In genomic region chr6:144471986-144472385, GRCh38 we compare ENCODE assay signal across 17 cellular contexts.
A peak's percentile ranks its signal among the peaks of the same experiment; 100 is the strongest.
DNase-seq lines count a peak whose midpoint lies in the region; ATAC-seq and TF ChIP-seq lines count a peak whose summit lies in the region.
"Had no signal": no experiment of that assay in that cellular context is flagged by ENCODE, and none has a peak within 500 bp of the region (broad histone marks: within the 10 kb centered on the region; RNA-seq: fewer than 3 reads in every experiment).

No MANE protein-coding gene starts in this region.

- CTCF ChIA-PET in naive thymus-derived CD4-positive, alpha-beta T cell (lab: Charles Lee), result no interaction called here

- no peaks in the 10 kb centered on the region for H3K9me3 ChIP-seq in naive thymus-derived CD4-positive, alpha-beta T cell (ENCODE audit: control insufficient read depth in 2 of 3, low read length in 3 of 3)
- no peaks in the 10 kb centered on the region for H3K9me3 ChIP-seq in SJCRH30 (replicated peaks)
- H3K9me3 ChIP-seq: A549 had no signal

- H3K4me3 Mint-ChIP-seq in HFFc6, result peak overlapping the region; percentile 25; the same call in 1 of the 2 replicates
- no peak overlapping the region for H3K4me3 Mint-ChIP-seq in naive thymus-derived CD4-positive, alpha-beta T cell
- H3K4me3 Mint-ChIP-seq: GM23338 had no signal

- H3K4me1 ChIP-seq in naive thymus-derived CD4-positive, alpha-beta T cell (ENCODE audit: control insufficient read depth in 2 of 2, insufficient read depth in 2 of 2, low read length in 2 of 2), result peaks cover 11 to 14% of the 10 kb centered on the region in 2 donors
- H3K4me1 ChIP-seq in SJCRH30, result no peaks in the 10 kb centered on the region

- DNase-seq in AG10803 (ENCODE audit: low read depth) (peak; percentile 29), HFFc6 (peak; percentile 46), choroid plexus epithelial cell (ENCODE audit: low read depth) (peak; percentile 25), SJCRH30 (no peak), NCI-H82 (lab: John Stamatoyannopoulos, UW) (no peak), NCI-H146 (lab: John Stamatoyannopoulos, UW) (no peak)
- no peak for DNase-seq in naive thymus-derived CD4-positive, alpha-beta T cell
- DNase-seq: AML-193, DMS79 treated with DMSO at 0.1 percent for 48 hours, GF-D8, NCI-H1092 treated with DMSO at 0.1 percent for 48 hours, NCI-H187, NCI-H446 treated with DMSO at 0.1 percent for 48 hours, SHP77 treated with DMSO at 0.1 percent for 48 hours had no signal

- POLR2A ChIA-PET in naive thymus-derived CD4-positive, alpha-beta T cell (lab: Charles Lee), result no interaction called here

- intact Hi-C loops in naive thymus-derived CD4-positive, alpha-beta T cell (cut with micrococcal nuclease), result no loop called here

- no peak for TF ChIP-seq CTCF in AG10803 (conservative IDR thresholded peaks at IDR 0.05; ENCODE audit: low read length)
- no peak for TF ChIP-seq CTCF in HFFc6 (IDR thresholded peaks at IDR 0.05)
- TF ChIP-seq CTCF in choroid plexus epithelial cell (conservative IDR thresholded peaks at IDR 0.05; ENCODE audit: low read depth, low read length), result no peak

- peak overlapping the region; percentile 76 for H3K27ac Mint-ChIP-seq in HFFc6
- peak overlapping the region in 6 of 9 donors; percentile 26 to 55 (median 38) for H3K27ac Mint-ChIP-seq in naive thymus-derived CD4-positive, alpha-beta T cell
- H3K27ac Mint-ChIP-seq: GM23338 had no signal

- H3K4me1 Mint-ChIP-seq in HFFc6 (ENCODE audit: low read depth), result peaks cover 35% of the 10 kb centered on the region
- H3K4me1 Mint-ChIP-seq in naive thymus-derived CD4-positive, alpha-beta T cell, result peaks cover 15 to 30% (median 24%) of the 10 kb centered on the region in 7 donors

- ATAC-seq in naive thymus-derived CD4-positive, alpha-beta T cell, result no peak
- ATAC-seq: A549, GM23338 had no signal

- H3K27me3 ChIP-seq in naive thymus-derived CD4-positive, alpha-beta T cell (ENCODE audit: control insufficient read depth in 2 of 2, insufficient read depth in 2 of 2, low read length in 2 of 2), result no peaks in the 10 kb centered on the region
- no peaks in the 10 kb centered on the region for H3K27me3 ChIP-seq in SJCRH30

- no peaks in the 10 kb centered on the region for H3K9me3 Mint-ChIP-seq in HFFc6
- no peaks in the 10 kb centered on the region for H3K9me3 Mint-ChIP-seq in naive thymus-derived CD4-positive, alpha-beta T cell

- H3K27me3 Mint-ChIP-seq in HFFc6 (ENCODE audit: insufficient read depth), result peaks cover 3% of the 10 kb centered on the region
- no peaks in the 10 kb centered on the region for H3K27me3 Mint-ChIP-seq in naive thymus-derived CD4-positive, alpha-beta T cell

- peaks cover 0 to 45% (median 32%) of the 10 kb centered on the region in 3 experiments for H3K36me3 ChIP-seq in naive thymus-derived CD4-positive, alpha-beta T cell (ENCODE audit: control insufficient read depth in 2 of 3, insufficient read depth in 3 of 3, low read length in 3 of 3)
- no peaks in the 10 kb centered on the region; the same call in none of the 2 replicates for H3K36me3 ChIP-seq in SJCRH30

- H3K4me3 ChIP-seq in AG10803 (ENCODE audit: low read length) (no peak overlapping the region), choroid plexus epithelial cell (ENCODE audit: low read depth, low read length) (no peak overlapping the region), SJCRH30 (no peak overlapping the region)
- H3K4me3 ChIP-seq in naive thymus-derived CD4-positive, alpha-beta T cell (ENCODE audit: low read length), result no peak overlapping the region
- H3K4me3 ChIP-seq: A549, GM23338 had no signal

- no peak overlapping the region for H3K27ac ChIP-seq in naive thymus-derived CD4-positive, alpha-beta T cell (ENCODE audit: low read depth, low read length)
- H3K27ac ChIP-seq in SJCRH30, result no peak overlapping the region
- H3K27ac ChIP-seq: A549, KMS-11 had no signal

- H3K36me3 Mint-ChIP-seq in HFFc6 (ENCODE audit: low read depth), result peaks cover 34% of the 10 kb centered on the region
- H3K36me3 Mint-ChIP-seq in naive thymus-derived CD4-positive, alpha-beta T cell, result peaks cover 5 to 51% (median 41%) of the 10 kb centered on the region in 5 donors

Comparison
In these comparisons a context has a peak if more than half of its experiments do, and no peak if none do; other contexts are left out.
1. DNase-seq: peak in AG10803 (single experiment), HFFc6 (single experiment) and choroid plexus epithelial cell (single experiment); none in naive thymus-derived CD4-positive, alpha-beta T cell (0 of 9), SJCRH30 (0 of 2), NCI-H82 (single experiment) and NCI-H146 (single experiment).